Comparison of ENCODE assay signal across 24 cellular contexts in genomic region chr6:132079286-132079685, GRCh38.
"Had no signal": no experiment of that assay in that cellular context is flagged by ENCODE, and none has a peak within 500 bp of the region (broad histone marks: within the 10 kb centered on the region; RNA-seq: fewer than 3 reads in every experiment).

No MANE protein-coding gene starts in this region.

- DNase-seq: colonic mucosa; cortex of kidney; dermis blood vessel endothelial cell; dorsolateral prefrontal cortex; effector CD4-positive, alpha-beta T cell; effector CD8-positive, alpha-beta T cell; effector memory CD4-positive, alpha-beta T cell; effector memory CD8-positive, alpha-beta T cell; endodermal cell; erythroblast; esophagus squamous epithelium; foreskin fibroblast; foreskin keratinocyte; foreskin melanocyte; gastrocnemius medialis; glutamatergic neuron; head of caudate nucleus; heart left ventricle; heart right ventricle had no signal

- ATAC-seq: effector memory CD8-positive, alpha-beta T cell; esophagus mucosa; foreskin keratinocyte; gastrocnemius medialis; gastroesophageal sphincter; heart left ventricle; heart right ventricle had no signal

- H3K27me3 ChIP-seq: colonic mucosa, dorsolateral prefrontal cortex, esophagus muscularis mucosa, esophagus squamous epithelium, foreskin keratinocyte, gastrocnemius medialis, gastroesophageal sphincter, heart left ventricle, heart right ventricle had no signal

- H3K27ac ChIP-seq: colonic mucosa, coronary artery, dorsolateral prefrontal cortex, epithelial cell of prostate, esophagus muscularis mucosa, esophagus squamous epithelium, foreskin keratinocyte, gastrocnemius medialis, gastroesophageal sphincter, heart left ventricle, heart right ventricle had no signal

- H3K36me3 ChIP-seq: colonic mucosa, esophagus muscularis mucosa, esophagus squamous epithelium, gastrocnemius medialis, gastroesophageal sphincter, heart left ventricle, heart right ventricle had no signal

- H3K4me3 ChIP-seq: colonic mucosa, coronary artery, dorsolateral prefrontal cortex, esophagus muscularis mucosa, esophagus squamous epithelium, gastrocnemius medialis, gastroesophageal sphincter, heart left ventricle, heart right ventricle had no signal

- H3K9me3 ChIP-seq: colonic mucosa, esophagus muscularis mucosa, esophagus squamous epithelium, gastrocnemius medialis, gastroesophageal sphincter, heart left ventricle, heart right ventricle had no signal

- H3K4me1 ChIP-seq: colonic mucosa, esophagus squamous epithelium, gastrocnemius medialis had no signal
